ENCODE assay signal across 10 cellular contexts in the genomic region with DNA sequence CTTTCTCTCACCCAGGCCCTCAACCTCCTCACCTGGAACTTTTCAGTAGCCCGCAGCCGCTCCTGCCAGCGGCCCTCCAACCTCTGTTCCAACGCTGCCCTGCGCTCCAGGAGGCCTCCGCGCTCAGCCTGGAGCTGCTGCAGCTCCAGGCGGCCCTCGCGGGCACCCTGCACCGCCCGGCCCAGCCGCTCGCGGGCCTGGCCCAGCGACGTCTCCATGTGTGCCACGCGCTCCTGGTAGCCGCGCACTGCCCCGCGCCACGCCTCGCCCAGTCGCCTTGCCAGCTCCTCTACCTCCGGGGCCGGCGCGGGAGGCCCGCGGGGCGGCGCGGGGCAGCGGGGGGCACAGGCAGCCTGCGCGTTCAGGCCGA. TPM values are rescaled to one million over a fixed set of nuclear protein-coding genes. Genes with fewer than 3 reads are reported as not detected.
A peak's percentile ranks its signal among the peaks of the same experiment; 100 is the strongest.
DNase-seq lines count a peak whose midpoint lies in the region; ATAC-seq and TF ChIP-seq lines count a peak whose summit lies in the region.
"Had no signal": no experiment of that assay in that cellular context is flagged by ENCODE, and none has a peak within 500 bp of the region (broad histone marks: within the 10 kb centered on the region; RNA-seq: fewer than 3 reads in every experiment).

No MANE protein-coding gene starts in this region.

- DNase-seq in BJ (ENCODE audit: low read depth) (no peak), astrocyte of the hippocampus (ENCODE audit: low read depth, low spot score) (peak; percentile 68), right cardiac atrium (no peak), prostate gland (ENCODE audit: low spot score) (no peak), NCI-H1417 treated with DMSO at 0.1 percent for 48 hours (lab: John Stamatoyannopoulos, UW) (no peak)
- DNase-seq in activated CD8-positive, alpha-beta memory T cell treated with anti-CD3 and anti-CD28 coated beads, Interleukin-2, amount 50 U/mL, for 4 hours, result no peak
- DNase-seq: NCI-H1092 treated with DMSO at 0.1 percent for 48 hours had no signal

- H3K4me1 ChIP-seq in right cardiac atrium (ENCODE audit: control insufficient read depth, insufficient read depth, low read length) (peaks cover 9% of the 10 kb centered on the region), prostate gland (replicated peaks) (peaks cover 4% of the 10 kb centered on the region)

- peak overlapping the region; percentile 84 for H3K27ac ChIP-seq in right cardiac atrium (ENCODE audit: low read length)
- peak overlapping the region; percentile 60 to 74 for H3K27ac ChIP-seq in prostate gland
- H3K27ac ChIP-seq: SK-N-MC had no signal

- TF ChIP-seq CTCF in BJ (IDR thresholded peaks at IDR 0.05; ENCODE audit: insufficient read depth, low read depth, low read length) (no peak), prostate gland (IDR thresholded peaks at IDR 0.05) (no peak)

- ATAC-seq in right cardiac atrium (peak; percentile 11), HG02852 (IDR thresholded peaks at IDR 0.05; ENCODE audit: unreplicated experiment) (no peak), HG02870 (IDR thresholded peaks at IDR 0.05; ENCODE audit: unreplicated experiment) (no peak)

- H3K27me3 ChIP-seq in BJ (ENCODE audit: control insufficient read depth, insufficient read depth, low read length), result no peaks in the 10 kb centered on the region
- H3K27me3 ChIP-seq in right cardiac atrium (ENCODE audit: control insufficient read depth, insufficient read depth), result no peaks in the 10 kb centered on the region
- H3K27me3 ChIP-seq in prostate gland (replicated peaks; ENCODE audit: insufficient read depth), result peaks cover 5% of the 10 kb centered on the region

- no peak for TF ChIP-seq POLR2A in prostate gland (IDR thresholded peaks at IDR 0.05)

- intact Hi-C loops in right cardiac atrium (cut with DNase I) (loop anchor here in 1 of 4 donors (2.0 kb wide), 1 partner anchor 16 kb away; no protein-coding TSS in a partner anchor), prostate gland (cut with DNase I) (no loop called here)

- CTCF ChIA-PET in BJ (lab: Yijun Ruan, JAX), result interaction anchor here (0.6 to 31.9 kb wide), 13 partner anchors 12 to 251 kb away, joined by 3 to 1556 read pairs (median 7); a partner anchor contains a TSS

- peak overlapping the region; percentile 55 for H3K4me3 ChIP-seq in BJ (ENCODE audit: low read depth, low read length)
- H3K4me3 ChIP-seq in right cardiac atrium (ENCODE audit: low read length), result peak overlapping the region; percentile 66
- H3K4me3 ChIP-seq in prostate gland, result peak overlapping the region; percentile 27 to 33
- H3K4me3 ChIP-seq: SK-N-MC had no signal

- POLR2A ChIA-PET in BJ (lab: Charles Lee), result interaction anchor here (0.5 to 1.7 kb wide), 5 partner anchors 12 to 99 kb away, joined by 3 to 9 read pairs (median 4); no protein-coding TSS in a partner anchor

- 2% methylated on average over 39 of the region's 39 CpGs for WGBS in right cardiac atrium
- WGBS in prostate gland, result 7% methylated on average over 32 of the region's 39 CpGs

- H3K36me3 ChIP-seq in BJ (ENCODE audit: control insufficient read depth, insufficient read depth, low read length) (peaks cover 8% of the 10 kb centered on the region), prostate gland (no peaks in the 10 kb centered on the region)

- H3K9me3 ChIP-seq in right cardiac atrium (ENCODE audit: control insufficient read depth, low read length) (no peaks in the 10 kb centered on the region), prostate gland (no peaks in the 10 kb centered on the region)

RNA-seq across cellular contexts. Expression of a gene that starts 0.8 kb away (rescaled TPM):
- polyA plus RNA-seq in BJ (2011; rRNA removed), result 15.0 and 17.5 TPM in 2 replicates
- polyA minus RNA-seq in BJ (2011; rRNA and poly(A)+ RNA removed), result 18.6 and 21.1 TPM in 2 replicates
- total RNA-seq in right cardiac atrium, result 100 to 1,000 TPM; 146 to 282 (median 170) TPM
- polyA plus RNA-seq in right cardiac atrium, result 257 TPM
- total RNA-seq in prostate gland, result 10 to 100 TPM; 11.2 to 33.4 TPM

RNA-seq across cellular contexts. Expression of a gene that starts 28.9 kb away (rescaled TPM):
- polyA plus RNA-seq in BJ (2011; rRNA removed) (52.8 and 75.9 TPM in 2 replicates), right cardiac atrium (1.3 TPM)
- 10.0 and 18.5 TPM in 2 replicates for polyA minus RNA-seq in BJ (2011; rRNA and poly(A)+ RNA removed)
- total RNA-seq in right cardiac atrium (1 to 10 TPM in 1 of 4 donors, under 1 TPM in 3; 0.71 to 1.6 (median 0.75) TPM), prostate gland (10 to 100 TPM; 27.3 to 30.8 TPM)

RNA-seq across cellular contexts. Expression of a gene that starts 34.5 kb away (rescaled TPM):
- polyA plus RNA-seq in BJ (2011; rRNA removed) (0.02 TPM in 1 of 2 replicates, not detected in the other), right cardiac atrium (0.20 TPM)
- polyA minus RNA-seq in BJ (2011; rRNA and poly(A)+ RNA removed), result not detected in 2 replicates
- total RNA-seq in right cardiac atrium (under 1 TPM in 2 of 4 donors, not detected in 2; 0.23 to 0.29 TPM), prostate gland (1 to 10 TPM in 1 of 2 donors, not detected in 1; 4.9 TPM)

RNA-seq across cellular contexts. Expression of a gene that starts 51.8 kb away (rescaled TPM):
- polyA plus RNA-seq in BJ (2011; rRNA removed) (9.5 and 14.6 TPM in 2 replicates), right cardiac atrium (18.8 TPM)
- 8.6 and 11.3 TPM in 2 replicates for polyA minus RNA-seq in BJ (2011; rRNA and poly(A)+ RNA removed)
- total RNA-seq in right cardiac atrium (10 to 100 TPM; 14.4 to 19.7 (median 17.3) TPM), prostate gland (10 to 100 TPM; 62.0 to 69.5 TPM)

RNA-seq across cellular contexts. Expression of a gene that starts 52.1 kb away (rescaled TPM):
- polyA plus RNA-seq in BJ (2011; rRNA removed) (30.6 and 36.6 TPM in 2 replicates), right cardiac atrium (9.2 TPM)
- polyA minus RNA-seq in BJ (2011; rRNA and poly(A)+ RNA removed), result 13.3 and 22.1 TPM in 2 replicates
- total RNA-seq in right cardiac atrium (10 to 100 TPM; 13.0 to 23.0 (median 13.9) TPM), prostate gland (10 to 100 TPM; 19.4 to 34.4 TPM)

Comparison
In these comparisons a context has a peak if more than half of its experiments do, and no peak if none do; other contexts are left out.
1. ATAC-seq: peak in right cardiac atrium (2 of 2); none in HG02852 (single experiment) and HG02870 (single experiment).
2. RNA of a gene that starts 0.8 kb away (total RNA-seq): 146 to 282 TPM in right cardiac atrium; 11.2 to 33.4 TPM in prostate gland; every median in the first group is over 4 times any median in the second.
3. RNA of a gene that starts 28.9 kb away (total RNA-seq): 27.3 to 30.8 TPM in prostate gland; 0.71 to 1.6 TPM in right cardiac atrium; every median in the first group is over 10 times any median in the second.
4. Peak in every context shown above with its lines, with median percentiles within 50 percentile points of each other: H3K4me3 ChIP-seq.